13 cellular contexts compared by ENCODE assay signal in the genomic region with DNA sequence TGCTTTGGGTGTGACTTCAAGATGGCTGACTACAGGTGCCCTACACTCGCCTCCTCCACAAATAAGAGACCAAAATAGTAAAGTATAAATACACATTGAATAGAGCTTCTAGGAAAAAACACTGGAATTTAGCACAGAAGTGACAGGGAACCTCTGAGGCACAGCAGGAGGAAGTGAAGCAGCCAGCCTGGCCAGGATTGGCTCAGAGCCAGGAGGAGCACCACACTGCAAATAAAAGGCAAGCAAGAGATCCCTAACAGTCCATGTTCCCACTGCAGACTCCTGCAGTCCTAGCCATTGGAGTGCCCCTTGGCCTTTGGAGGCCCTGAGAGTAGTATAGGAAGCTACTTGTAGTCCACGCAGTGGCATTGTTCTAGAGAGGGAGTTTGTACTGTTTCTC.
DNase-seq lines count a peak whose midpoint lies in the region.
"Had no signal": no experiment of that assay in that cellular context is flagged by ENCODE, and none has a peak within 500 bp of the region (broad histone marks: within the 10 kb centered on the region; RNA-seq: fewer than 3 reads in every experiment).

No MANE protein-coding gene starts in this region.

- in situ Hi-C loops in ACHN (cut with HindIII; ENCODE audit: low pct_ligation_motif_present, low pct_unique_long_range_greater_than_20kb, low sequenced_read_pairs), result no loop called here

- peak; percentile 26 for DNase-seq in COLO668 (lab: John Stamatoyannopoulos, UW; ENCODE audit: unreplicated experiment)
- DNase-seq in GDM1 (lab: John Stamatoyannopoulos, UW), result peak; percentile 3
- peak; percentile 6 for DNase-seq in RPMI7951 (ENCODE audit: low read depth)
- DNase-seq in foreskin melanocyte, result peak; percentile 16
- no peak for DNase-seq in ACHN
- DNase-seq in HCEC 1CT, result no peak
- no peak for DNase-seq in germinal center (ENCODE audit: low spot score)
- DNase-seq: activated CD8-positive, alpha-beta memory T cell treated with anti-CD3 and anti-CD28 coated beads, Interleukin-2, amount 50 U/mL, for 48 hours; CD4-positive, alpha-beta T cell; mammary epithelial cell; NCI-H526 treated with DMSO at 0.1 percent for 48 hours; spleen; WERI-Rb-1 had no signal

Comparison
In these comparisons a context has a peak if more than half of its experiments do, and no peak if none do; other contexts are left out.
1. DNase-seq: peak in COLO668 (single experiment), GDM1 (single experiment), RPMI7951 (single experiment) and foreskin melanocyte (single experiment); none in ACHN (single experiment), HCEC 1CT (single experiment) and germinal center (single experiment).